1 cellular context compared by ENCODE assay signal in the genomic region with DNA sequence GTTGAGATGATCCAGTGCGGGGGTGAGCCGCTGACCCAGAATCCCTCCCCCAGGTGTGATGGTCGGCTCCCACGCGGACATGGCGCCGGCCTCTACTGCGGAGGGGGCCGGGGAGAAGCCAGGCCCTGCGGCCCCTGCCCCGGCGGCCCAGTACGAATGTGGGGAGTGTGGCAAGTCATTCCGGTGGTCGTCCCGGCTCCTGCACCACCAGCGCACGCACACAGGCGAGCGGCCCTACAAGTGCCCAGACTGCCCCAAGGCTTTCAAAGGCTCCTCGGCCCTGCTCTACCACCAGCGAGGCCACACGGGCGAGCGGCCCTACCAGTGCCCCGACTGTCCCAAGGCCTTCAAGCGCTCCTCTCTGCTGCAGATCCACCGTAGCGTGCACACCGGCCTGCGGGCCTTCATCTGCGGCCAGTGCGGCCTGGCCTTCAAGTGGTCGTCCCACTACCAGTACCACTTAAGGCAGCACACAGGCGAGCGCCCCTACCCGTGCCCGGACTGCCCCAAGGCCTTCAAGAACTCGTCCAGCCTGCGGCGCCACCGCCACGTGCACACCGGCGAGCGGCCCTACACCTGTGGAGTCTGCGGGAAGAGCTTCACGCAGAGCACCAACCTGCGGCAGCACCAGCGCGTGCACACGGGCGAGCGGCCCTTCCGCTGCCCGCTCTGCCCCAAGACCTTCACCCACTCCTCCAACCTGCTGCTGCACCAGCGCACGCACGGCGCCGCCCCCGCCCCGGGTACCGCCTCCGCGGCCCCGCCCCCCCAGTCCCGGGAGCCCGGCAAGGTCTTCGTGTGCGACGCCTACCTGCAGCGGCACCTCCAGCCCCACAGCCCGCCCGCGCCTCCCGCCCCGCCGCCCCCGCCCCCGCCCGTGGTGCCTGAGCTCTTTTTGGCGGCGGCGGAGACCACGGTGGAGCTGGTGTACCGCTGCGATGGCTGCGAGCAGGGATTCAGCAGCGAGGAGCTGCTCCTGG.
TF ChIP-seq lines count a peak whose summit lies in the region.

No MANE protein-coding gene starts in this region.

TF ChIP-seq in H1, 55 proteins besides CTCF, POLR2A, EP300 and RAD21:
- TF ChIP-seq, protein P1, sequence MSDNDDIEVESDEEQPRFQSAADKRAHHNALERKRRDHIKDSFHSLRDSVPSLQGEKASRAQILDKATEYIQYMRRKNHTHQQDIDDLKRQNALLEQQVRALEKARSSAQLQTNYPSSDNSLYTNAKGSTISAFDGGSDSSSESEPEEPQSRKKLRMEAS (IDR thresholded peaks at IDR 0.05), result peak; percentile 67
- TF ChIP-seq CTBP2 (IDR thresholded peaks at IDR 0.05; ENCODE audit: borderline replicate concordance, insufficient read depth, insufficient read length, low read length), result no peak
- 0 out of 2 replicates have a peak, but pooled peaks have one; percentile 12 for TF ChIP-seq GABPA (IDR thresholded peaks at IDR 0.05; ENCODE audit: borderline replicate concordance, insufficient read depth, low read length)
- TF ChIP-seq, protein P2, sequence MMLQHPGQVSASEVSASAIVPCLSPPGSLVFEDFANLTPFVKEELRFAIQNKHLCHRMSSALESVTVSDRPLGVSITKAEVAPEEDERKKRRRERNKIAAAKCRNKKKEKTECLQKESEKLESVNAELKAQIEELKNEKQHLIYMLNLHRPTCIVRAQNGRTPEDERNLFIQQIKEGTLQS (IDR thresholded peaks at IDR 0.05; ENCODE audit: insufficient read depth, low read depth, low read length), result no peak
- no peak for TF ChIP-seq BRCA1 (IDR thresholded peaks at IDR 0.05; ENCODE audit: low read depth, low read length)
- no peak for TF ChIP-seq SUZ12 (IDR thresholded peaks at IDR 0.05; ENCODE audit: low read length)
- TF ChIP-seq, protein P3, sequence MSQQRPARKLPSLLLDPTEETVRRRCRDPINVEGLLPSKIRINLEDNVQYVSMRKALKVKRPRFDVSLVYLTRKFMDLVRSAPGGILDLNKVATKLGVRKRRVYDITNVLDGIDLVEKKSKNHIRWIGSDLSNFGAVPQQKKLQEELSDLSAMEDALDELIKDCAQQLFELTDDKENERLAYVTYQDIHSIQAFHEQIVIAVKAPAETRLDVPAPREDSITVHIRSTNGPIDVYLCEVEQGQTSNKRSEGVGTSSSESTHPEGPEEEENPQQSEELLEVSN (IDR thresholded peaks at IDR 0.05), result peak; percentile 51; the same call in 1 of the 2 replicates
